Comparison of ENCODE assay signal across 19 cellular contexts in the genomic region with DNA sequence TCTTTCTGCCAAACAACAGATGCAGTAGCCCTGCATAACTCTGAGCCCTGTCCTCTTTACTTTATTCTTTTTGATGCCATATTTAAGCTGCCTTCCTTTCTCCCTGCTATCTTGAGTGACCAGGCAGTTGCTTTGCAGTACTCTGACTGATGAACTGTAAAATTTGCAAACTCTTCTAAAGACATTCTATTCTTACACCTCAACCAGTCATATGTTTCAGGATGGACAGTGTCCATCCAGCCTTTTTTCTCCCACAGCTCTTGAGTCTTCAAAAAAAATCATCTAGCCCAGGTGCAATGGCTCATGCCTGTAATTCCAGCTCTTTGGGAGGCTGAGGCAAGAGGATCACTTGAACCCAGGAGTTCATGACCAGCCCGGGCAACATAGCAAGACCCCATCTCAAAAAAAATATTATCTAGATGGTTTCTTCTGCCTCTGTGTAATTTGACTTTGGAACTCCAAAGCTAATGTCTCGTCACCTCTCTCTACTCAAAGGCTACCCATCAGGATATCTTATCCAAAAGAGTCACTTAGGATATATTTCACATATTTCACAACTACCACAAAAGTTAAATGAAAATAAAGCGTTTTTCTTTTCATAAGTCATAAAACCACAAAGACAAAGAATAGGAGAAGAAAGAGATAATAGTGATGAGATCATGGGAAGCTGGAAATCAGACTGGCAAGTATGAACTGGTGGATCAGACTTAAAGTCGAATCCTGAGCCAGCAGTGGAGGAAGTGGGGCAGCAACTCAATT. TPM values are rescaled to one million over a fixed set of nuclear protein-coding genes. Genes with fewer than 3 reads are reported as not detected.
DNase-seq lines count a peak whose midpoint lies in the region; ATAC-seq, FAIRE-seq and TF ChIP-seq lines count a peak whose summit lies in the region.
"Had no signal": no experiment of that assay in that cellular context is flagged by ENCODE, and none has a peak within 500 bp of the region (broad histone marks: within the 10 kb centered on the region; RNA-seq: fewer than 3 reads in every experiment).

No MANE protein-coding gene starts in this region.

- no peak overlapping the region for H2AFZ ChIP-seq in K562 (ENCODE audit: low read depth, low read length)

- POLR2A ChIA-PET in K562 (lab: Yijun Ruan, JAX) = interaction anchor here (1.0 to 2.4 kb wide), 5 partner anchors 9 to 19 kb away, joined by 4 to 13 read pairs (median 5); no protein-coding TSS in a partner anchor

- H4K20me1 ChIP-seq in K562 (replicated peaks; ENCODE audit: control insufficient read depth, insufficient read depth, low read length) = no peaks in the 10 kb centered on the region

- no peak for TF ChIP-seq EP300 in K562 (IDR thresholded peaks at IDR 0.05; ENCODE audit: low read length)

- H3K36me3 ChIP-seq in cardiac muscle cell (no peaks in the 10 kb centered on the region), right atrium auricular region (no peaks in the 10 kb centered on the region), K562 (ENCODE audit: control insufficient read depth, insufficient read depth, low read length) (no peaks in the 10 kb centered on the region)

- FAIRE-seq in K562 (lab: Jason Lieb, UNC) = no peak
- FAIRE-seq: A204.1, GM18507 had no signal

- no peak overlapping the region for H3K9ac ChIP-seq in K562 (ENCODE audit: insufficient read depth in 1 of 2, low read depth in 2 of 2, low read length in 2 of 2)

- in situ Hi-C loops in K562 (cut with MboI) = no loop called here

- H3K79me2 ChIP-seq in K562 (ENCODE audit: control insufficient read depth, insufficient read depth, low read length) = no peaks in the 10 kb centered on the region

- BruUV-seq in K562 (replicated peaks; lab: Mats Ljungman, UMichigan) = no TSS peak

- H3K27me3 ChIP-seq in cardiac muscle cell = no peaks in the 10 kb centered on the region
- no peaks in the 10 kb centered on the region for H3K27me3 ChIP-seq in right atrium auricular region
- H3K27me3 ChIP-seq in K562 (ENCODE audit: control insufficient read depth in 2 of 2, insufficient read depth in 2 of 2, low read length in 2 of 2) = no peaks in the 10 kb centered on the region; a peak in 1 of 5 replicates
- no peaks in the 10 kb centered on the region for H3K27me3 ChIP-seq in foreskin keratinocyte

- DNase-seq in cardiac muscle cell (ENCODE audit: low read depth in 1 of 2, low spot score in 1 of 2) (peak in 1 of 2 donors; percentile 89), right atrium auricular region (ENCODE audit: low spot score) (no peak), K562 (ENCODE audit: extremely low read depth in 1 of 4, low spot score in 3 of 4) (no peak), foreskin keratinocyte (peak; percentile 86 to 93), nucleus accumbens (lab: John Stamatoyannopoulos, UW) (no peak)
- no peak for DNase-seq in stimulated activated CD4-positive, alpha-beta T cell treated with anti-CD3 and anti-CD28 coated beads, Interleukin-4, amount 100 ng/mL, for 4 hours
- DNase-seq: activated CD8-positive, alpha-beta memory T cell treated with anti-CD3 and anti-CD28 coated beads, Interleukin-2, amount 50 U/mL, for 48 hours; activated naive CD8-positive, alpha-beta T cell treated with anti-CD3 and anti-CD28 coated beads, Interleukin-2, amount 10 ng/mL, durations not matched to agents 7 days and 5 days; head of caudate nucleus; KBM-7; left colon; naive thymus-derived CD4-positive, alpha-beta T cell; NCI-H1436; NCI-H526; stimulated activated naive CD8-positive, alpha-beta T cell treated with anti-CD3 and anti-CD28 coated beads, Interleukin-15, Interleukin-2, amounts not matched to agents 100 U/mL and 50 U/mL, for 24 hours had no signal

- intact Hi-C loops in K562 (cut with micrococcal nuclease) = no loop called here

- H3K4me3 ChIP-seq in cardiac muscle cell (no peak overlapping the region), right atrium auricular region (no peak overlapping the region), K562 (no peak overlapping the region)

- H3K4me2 ChIP-seq in K562 (ENCODE audit: insufficient read depth, low read length) = no peak overlapping the region

- H3K4me1 ChIP-seq in cardiac muscle cell (ENCODE audit: low read depth) = peaks cover 47% of the 10 kb centered on the region
- H3K4me1 ChIP-seq in right atrium auricular region = peaks cover 0 to 30% of the 10 kb centered on the region in 2 donors
- H3K4me1 ChIP-seq in K562 (replicated peaks in 1 of 2; ENCODE audit: control insufficient read depth in 2 of 2, insufficient read depth in 2 of 2, low read length in 2 of 2) = peaks cover 0 to 8% of the 10 kb centered on the region in 2 experiments; a peak in 2 of 5 replicates
- peaks cover 49% of the 10 kb centered on the region for H3K4me1 ChIP-seq in foreskin keratinocyte

- H3K9me3 ChIP-seq in cardiac muscle cell (ENCODE audit: low read depth) (no peaks in the 10 kb centered on the region), right atrium auricular region (peaks cover 5 to 25% of the 10 kb centered on the region in 2 donors), K562 (replicated peaks; ENCODE audit: control insufficient read depth, insufficient read depth, low read depth, low read length) (no peaks in the 10 kb centered on the region)

- CTCF ChIA-PET in K562 (lab: Yijun Ruan, JAX; ENCODE audit: low intra/inter-chr PET ratio) = no interaction called here

- TF ChIP-seq CTCF in cardiac muscle cell (IDR thresholded peaks at IDR 0.05; ENCODE audit: low read depth, low read length) = no peak
- TF ChIP-seq CTCF in right atrium auricular region (IDR thresholded peaks at IDR 0.05) = no peak
- TF ChIP-seq CTCF in K562 (IDR thresholded peaks at IDR 0.05 in 2 of 3, conservative IDR thresholded peaks at IDR 0.05 in 1 of 3; ENCODE audit: insufficient read depth in 2 of 3, low read depth in 1 of 3, low read length in 3 of 3) = no peak
- TF ChIP-seq CTCF in foreskin keratinocyte (conservative IDR thresholded peaks at IDR 0.05) = no peak

- H3K27ac ChIP-seq in cardiac muscle cell = peak overlapping the region; percentile 66
- peak overlapping the region in 1 of 2 donors; percentile 33 for H3K27ac ChIP-seq in right atrium auricular region
- no peak overlapping the region for H3K27ac ChIP-seq in K562 (ENCODE audit: extremely low read depth, low read depth, low read length)
- peak overlapping the region; percentile 65 for H3K27ac ChIP-seq in foreskin keratinocyte
- H3K27ac ChIP-seq in temporal lobe (ENCODE audit: low read depth, low read length) = peak overlapping the region; percentile 57

- no peak for TF ChIP-seq RAD21 in K562 (CRISPR knock-in tag; conservative IDR thresholded peaks at IDR 0.05 in 1 of 2, IDR thresholded peaks at IDR 0.05 in 1 of 2)

- no peaks in the 10 kb centered on the region for H3K9me1 ChIP-seq in K562 (ENCODE audit: control insufficient read depth, insufficient read depth, low read length)

- WGBS in K562 (ENCODE audit: insufficient coverage, low coverage, missing lambda C conversion rate) = 18% methylated on average over 4 of the region's 4 CpGs

- no peak for TF ChIP-seq POLR2A in K562 (conservative IDR thresholded peaks at IDR 0.05)

- ATAC-seq in K562 (no peak), foreskin keratinocyte (peak; percentile 85), GM21367 (IDR thresholded peaks at IDR 0.05; ENCODE audit: unreplicated experiment) (no peak)
- ATAC-seq: left colon; naive thymus-derived CD4-positive, alpha-beta T cell; stimulated activated naive CD8-positive, alpha-beta T cell treated with anti-CD3 and anti-CD28 coated beads, Interleukin-15, Interleukin-2, amounts not matched to agents 100 U/mL and 50 U/mL, for 24 hours had no signal

TF ChIP-seq in K562, 482 proteins besides CTCF, POLR2A, EP300 and RAD21 (continues in another document):
- TF ChIP-seq, protein P1, sequence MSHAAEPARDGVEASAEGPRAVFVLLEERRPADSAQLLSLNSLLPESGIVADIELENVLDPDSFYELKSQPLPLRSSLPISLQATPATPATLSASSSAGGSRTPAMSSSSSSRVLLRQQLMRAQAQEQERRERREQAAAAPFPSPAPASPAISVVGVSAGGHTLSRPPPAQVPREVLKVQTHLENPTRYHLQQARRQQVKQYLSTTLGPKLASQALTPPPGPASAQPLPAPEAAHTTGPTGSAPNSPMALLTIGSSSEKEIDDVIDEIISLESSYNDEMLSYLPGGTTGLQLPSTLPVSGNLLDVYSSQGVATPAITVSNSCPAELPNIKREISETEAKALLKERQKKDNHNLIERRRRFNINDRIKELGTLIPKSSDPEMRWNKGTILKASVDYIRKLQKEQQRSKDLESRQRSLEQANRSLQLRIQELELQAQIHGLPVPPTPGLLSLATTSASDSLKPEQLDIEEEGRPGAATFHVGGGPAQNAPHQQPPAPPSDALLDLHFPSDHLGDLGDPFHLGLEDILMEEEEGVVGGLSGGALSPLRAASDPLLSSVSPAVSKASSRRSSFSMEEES (CRISPR knock-in tag; IDR thresholded peaks at IDR 0.05) = no peak
- no peak for TF ChIP-seq ZNF143 (CRISPR knock-in tag; IDR thresholded peaks at IDR 0.05)
- no peak for TF ChIP-seq JUND (IDR thresholded peaks at IDR 0.05; ENCODE audit: borderline replicate concordance, low read depth, low read length)
- TF ChIP-seq JUND (tag; IDR thresholded peaks at IDR 0.05; ENCODE audit: borderline replicate concordance, low read depth, low read length) = no peak
- TF ChIP-seq RCOR1 (IDR thresholded peaks at IDR 0.05; ENCODE audit: borderline replicate concordance in 1 of 2, low read depth in 2 of 2, low read length in 2 of 2) = no peak

RNA-seq across cellular contexts. Expression of a gene that starts 54.6 kb away (rescaled TPM):
- total RNA-seq in cardiac muscle cell (34.7 and 36.9 TPM in 2 replicates), right atrium auricular region (10 to 100 TPM; 10.7 to 15.6 TPM), K562 (2014; rRNA removed) (37.2 and 38.8 TPM in 2 replicates), K562 (2014; rRNA removed; fragmentation: Illumina TruSeq; extraction: Trizol) (27.9 and 33.2 TPM in 2 replicates), K562 (2015; rRNA removed; fragmentation: Illumina TruSeq; extraction: Trizol) (35.8 and 36.4 TPM in 2 replicates), K562 (2021) (75.0 and 82.2 TPM in 2 replicates), foreskin keratinocyte (44.9 and 47.2 TPM in 2 replicates), temporal lobe (35.7 TPM)
- polyA plus RNA-seq in cardiac muscle cell (61.7 and 82.1 TPM in 2 replicates), K562 (2011; rRNA removed) (61.7 and 78.6 TPM in 2 replicates), K562 (2014; fragmentation: Illumina TruSeq; extraction: Trizol) (47.9 and 59.2 TPM in 2 replicates), K562 (2014; fragmentation: Nextera tagmentation; extraction: Ambion mirVana) (10 to 100 TPM; 28.1 to 49.6 TPM), K562 (2014; rRNA removed) (43.9 and 48.3 TPM in 2 replicates), foreskin keratinocyte (48.8 and 62.6 TPM in 2 replicates)
- total RNA-seq in K562 (2011; cell fraction: chromatin; rRNA removed; ENCODE audit: low replicate concordance) = 97.9 and 100 TPM in 2 replicates
- total RNA-seq in K562 (2011; cell fraction: nucleolus; rRNA removed) = 46.0 and 50.0 TPM in 2 replicates
- total RNA-seq in K562 (2011; cell fraction: nucleoplasm; rRNA removed) = 63.2 and 72.2 TPM in 2 replicates
- polyA plus RNA-seq in K562 (2011; cell fraction: cytosol; rRNA removed) = 42.7 and 44.2 TPM in 2 replicates
- 109 and 150 TPM in 2 replicates for polyA plus RNA-seq in K562 (2011; cell fraction: nucleus; rRNA removed)
- polyA plus RNA-seq in K562 (2012) = 41.1 and 44.6 TPM in 2 replicates
- 56.5 and 76.0 TPM in 2 replicates for polyA minus RNA-seq in K562 (2011; rRNA and poly(A)+ RNA removed)
- 28.3 and 31.7 TPM in 2 replicates for polyA minus RNA-seq in K562 (2011; cell fraction: cytosol; rRNA and poly(A)+ RNA removed)
- 32.9 and 42.8 TPM in 2 replicates for polyA minus RNA-seq in K562 (2011; cell fraction: nucleus; rRNA and poly(A)+ RNA removed)

Comparison
In these comparisons a context has a peak if more than half of its experiments do, and no peak if none do; other contexts are left out.
1. DNase-seq: peak in foreskin keratinocyte (2 of 2); none in right atrium auricular region (single experiment), K562 (0 of 4), nucleus accumbens (0 of 56) and stimulated activated CD4-positive, alpha-beta T cell treated with anti-CD3 and anti-CD28 coated beads, Interleukin-4, amount 100 ng/mL, for 4 hours (0 of 2).